ENCODE assay signal across 24 cellular contexts in genomic region chr3:115825046-115825445, GRCh38.
DNase-seq lines count a peak whose midpoint lies in the region; ATAC-seq and TF ChIP-seq lines count a peak whose summit lies in the region.
"Had no signal": no experiment of that assay in that cellular context is flagged by ENCODE, and none has a peak within 500 bp of the region (broad histone marks: within the 10 kb centered on the region; RNA-seq: fewer than 3 reads in every experiment).

No MANE protein-coding gene starts in this region.

- H3K27ac Mint-ChIP-seq in activated T-helper 2 cell treated with anti-CD3 and anti-CD28 coated beads, Interferon-gamma antibody, Interleukin-2, Interleukin-4, amounts not matched to agents 10 μg/mL and 5 μg/mL and 100 μg/mL, durations not matched to agents 14 hours and 24 hours and 36 hours: no peak overlapping the region
- H3K27ac Mint-ChIP-seq: activated naive CD4-positive, alpha-beta T cell treated with anti-CD3 and anti-CD28 coated beads for 36 hours; stimulated activated memory B cell treated with anti-CD40 and anti-IgM and Interleukin-4, amounts not matched to agents 10 μg/mL and 1 μg/mL and 100 μg/mL, for 72 hours; T-helper 17 cell had no signal

- H3K36me3 Mint-ChIP-seq in activated T-helper 2 cell treated with anti-CD3 and anti-CD28 coated beads, Interferon-gamma antibody, Interleukin-2, Interleukin-4, amounts not matched to agents 10 μg/mL and 5 μg/mL and 100 μg/mL, durations not matched to agents 14 hours and 24 hours and 36 hours (ENCODE audit: low read depth): no peaks in the 10 kb centered on the region
- H3K36me3 Mint-ChIP-seq: stimulated activated memory B cell treated with anti-CD40 and anti-IgM and Interleukin-4, amounts not matched to agents 10 μg/mL and 1 μg/mL and 100 μg/mL, for 72 hours had no signal

- no peaks in the 10 kb centered on the region for H3K4me1 Mint-ChIP-seq in activated T-helper 2 cell treated with anti-CD3 and anti-CD28 coated beads, Interferon-gamma antibody, Interleukin-2, Interleukin-4, amounts not matched to agents 10 μg/mL and 5 μg/mL and 100 μg/mL, durations not matched to agents 14 hours and 24 hours and 36 hours (ENCODE audit: low read depth)
- H3K4me1 Mint-ChIP-seq: stimulated activated memory B cell treated with anti-CD40 and anti-IgM and Interleukin-4, amounts not matched to agents 10 μg/mL and 1 μg/mL and 100 μg/mL, for 72 hours; T-helper 17 cell had no signal

- intact Hi-C loops in activated T-helper 2 cell treated with anti-CD3 and anti-CD28 coated beads, Interferon-gamma antibody, Interleukin-2, Interleukin-4, amounts not matched to agents 10 μg/mL and 5 μg/mL and 100 μg/mL, durations not matched to agents 14 hours and 24 hours and 36 hours (cut with micrococcal nuclease): no loop called here

- in situ Hi-C loops in astrocyte of the cerebellum (cut with HindIII; ENCODE audit: low sequenced_read_pairs): no loop called here

- ATAC-seq in left lobe of liver: no peak
- ATAC-seq: lower lobe of right lung; stimulated activated memory B cell treated with anti-CD40 and anti-IgM and Interleukin-4, amounts not matched to agents 10 μg/mL and 1 μg/mL and 100 μg/mL, for 72 hours; T-helper 17 cell had no signal

- peaks cover 13% of the 10 kb centered on the region for H3K27me3 Mint-ChIP-seq in activated T-helper 2 cell treated with anti-CD3 and anti-CD28 coated beads, Interferon-gamma antibody, Interleukin-2, Interleukin-4, amounts not matched to agents 10 μg/mL and 5 μg/mL and 100 μg/mL, durations not matched to agents 14 hours and 24 hours and 36 hours (ENCODE audit: low read depth)

- no peak overlapping the region for H3K4me3 ChIP-seq in astrocyte of the cerebellum (ENCODE audit: low read depth, low read length)
- H3K4me3 ChIP-seq: lower lobe of right lung, right atrium auricular region had no signal

- no peak for TF ChIP-seq CTCF in astrocyte of the cerebellum (IDR thresholded peaks at IDR 0.05; ENCODE audit: low read depth, low read length, missing control alignments)

- no peaks in the 10 kb centered on the region for H3K9me3 Mint-ChIP-seq in activated T-helper 2 cell treated with anti-CD3 and anti-CD28 coated beads, Interferon-gamma antibody, Interleukin-2, Interleukin-4, amounts not matched to agents 10 μg/mL and 5 μg/mL and 100 μg/mL, durations not matched to agents 14 hours and 24 hours and 36 hours
- H3K9me3 Mint-ChIP-seq: activated naive CD4-positive, alpha-beta T cell treated with anti-CD3 and anti-CD28 coated beads for 36 hours; stimulated activated memory B cell treated with anti-CD40 and anti-IgM and Interleukin-4, amounts not matched to agents 10 μg/mL and 1 μg/mL and 100 μg/mL, for 72 hours had no signal

- peak; percentile 42 for DNase-seq in HT1080 (ENCODE audit: low read depth)
- DNase-seq in astrocyte of the cerebellum (ENCODE audit: low read depth): peak; percentile 39
- peak; percentile 33 for DNase-seq in glomerular visceral epithelial cell (ENCODE audit: extremely low spot score)
- DNase-seq in left lobe of liver (ENCODE audit: low spot score): no peak
- no peak for DNase-seq in NCI-H2029 treated with DMSO at 0.1 percent for 48 hours (lab: John Stamatoyannopoulos, UW)
- no peak for DNase-seq in cerebellum (ENCODE audit: low spot score)
- no peak for DNase-seq in activated T-helper 2 cell treated with anti-CD3 and anti-CD28 coated beads, Interferon-gamma antibody, Interleukin-2, Interleukin-4, amounts not matched to agents 10 μg/mL and 5 μg/mL and 100 μg/mL, durations not matched to agents 14 hours and 24 hours and 36 hours (ENCODE audit: low spot score)
- DNase-seq: activated naive CD4-positive, alpha-beta T cell treated with anti-CD3 and anti-CD28 coated beads for 36 hours; aorta; BE2C; COR-L47; dermis blood vessel endothelial cell; glutamatergic neuron; Karpas-422; lower lobe of right lung; NCI-H1105 treated with DMSO at 0.1 percent for 48 hours; NCI-H2171; NCI-H69; occipital lobe; SHP77 treated with DMSO at 0.1 percent for 48 hours; T-helper 17 cell; WERI-Rb-1 had no signal

- H3K4me3 Mint-ChIP-seq in activated T-helper 2 cell treated with anti-CD3 and anti-CD28 coated beads, Interferon-gamma antibody, Interleukin-2, Interleukin-4, amounts not matched to agents 10 μg/mL and 5 μg/mL and 100 μg/mL, durations not matched to agents 14 hours and 24 hours and 36 hours (ENCODE audit: low read depth): no peak overlapping the region
- H3K4me3 Mint-ChIP-seq: activated naive CD4-positive, alpha-beta T cell treated with anti-CD3 and anti-CD28 coated beads for 36 hours; stimulated activated memory B cell treated with anti-CD40 and anti-IgM and Interleukin-4, amounts not matched to agents 10 μg/mL and 1 μg/mL and 100 μg/mL, for 72 hours; T-helper 17 cell had no signal

Comparison
In these comparisons a context has a peak if more than half of its experiments do, and no peak if none do; other contexts are left out.
1. DNase-seq: peak in HT1080 (single experiment), astrocyte of the cerebellum (single experiment) and glomerular visceral epithelial cell (single experiment); none in left lobe of liver (single experiment), NCI-H2029 treated with DMSO at 0.1 percent for 48 hours (single experiment), cerebellum (single experiment) and activated T-helper 2 cell treated with anti-CD3 and anti-CD28 coated beads, Interferon-gamma antibody, Interleukin-2, Interleukin-4, amounts not matched to agents 10 μg/mL and 5 μg/mL and 100 μg/mL, durations not matched to agents 14 hours and 24 hours and 36 hours (single experiment).